11 cellular contexts compared by ENCODE assay signal in genomic region chr15:69853572-69853971, GRCh38.
DNase-seq lines count a peak whose midpoint lies in the region; ATAC-seq and TF ChIP-seq lines count a peak whose summit lies in the region.
"Had no signal": no experiment of that assay in that cellular context is flagged by ENCODE, and none has a peak within 500 bp of the region (broad histone marks: within the 10 kb centered on the region; RNA-seq: fewer than 3 reads in every experiment).

No MANE protein-coding gene starts in this region.

- H3K36me3 ChIP-seq in CD4-positive, alpha-beta memory T cell (ENCODE audit: insufficient read depth, low read length), result no peaks in the 10 kb centered on the region
- H3K36me3 ChIP-seq in mucosa of descending colon (ENCODE audit: low read depth), result no peaks in the 10 kb centered on the region

- peaks cover 14% of the 10 kb centered on the region for H3K4me1 ChIP-seq in CD4-positive, alpha-beta memory T cell (ENCODE audit: insufficient read depth, low read length)
- no peaks in the 10 kb centered on the region for H3K4me1 ChIP-seq in mucosa of descending colon (ENCODE audit: low read depth)

- H3K36me3 Mint-ChIP-seq in CD4-positive, alpha-beta memory T cell, result no peaks in the 10 kb centered on the region
- H3K36me3 Mint-ChIP-seq: activated naive CD8-positive, alpha-beta T cell treated with anti-CD3 and anti-CD28 coated beads, Interleukin-2, amount 10 ng/mL, durations not matched to agents 7 days and 5 days had no signal

- DNase-seq in 8988T (peak; percentile 61), HPDE6-E6E7 (ENCODE audit: extremely low spot score) (peak; percentile 13), amniotic stem cell (lab: John Stamatoyannopoulos, UW) (peak; percentile 84), iPS-NIHi11 (ENCODE audit: low spot score) (peak; percentile 56), mucosa of descending colon (no peak)
- no peak for DNase-seq in CD4-positive, alpha-beta memory T cell
- no peak for DNase-seq in activated CD8-positive, alpha-beta memory T cell treated with anti-CD3 and anti-CD28 coated beads for 24 hours
- DNase-seq in stimulated activated CD4-positive, alpha-beta T cell treated with anti-CD3 and anti-CD28 coated beads, Interleukin-2, amount 100 ng/mL, for 24 hours, result no peak
- DNase-seq: activated naive CD8-positive, alpha-beta T cell treated with anti-CD3 and anti-CD28 coated beads, Interleukin-2, amount 10 ng/mL, durations not matched to agents 7 days and 5 days; AML-193; Kasumi-1 had no signal

- intact Hi-C loops in CD4-positive, alpha-beta memory T cell (cut with micrococcal nuclease), result no loop called here
- intact Hi-C loops in mucosa of descending colon (cut with DNase I, micrococcal nuclease), result no loop called here

- H3K27me3 ChIP-seq in CD4-positive, alpha-beta memory T cell (ENCODE audit: insufficient read depth, low read length), result no peaks in the 10 kb centered on the region

- no peak overlapping the region for H3K27ac ChIP-seq in CD4-positive, alpha-beta memory T cell (ENCODE audit: low read depth, low read length)

- TF ChIP-seq CTCF in mucosa of descending colon (IDR thresholded peaks at IDR 0.05), result no peak

- no peak overlapping the region for H3K4me3 Mint-ChIP-seq in CD4-positive, alpha-beta memory T cell
- H3K4me3 Mint-ChIP-seq: activated naive CD8-positive, alpha-beta T cell treated with anti-CD3 and anti-CD28 coated beads, Interleukin-2, amount 10 ng/mL, durations not matched to agents 7 days and 5 days had no signal

- H3K4me1 Mint-ChIP-seq in CD4-positive, alpha-beta memory T cell, result peaks cover 3 to 8% (median 6%) of the 10 kb centered on the region in 4 donors

- no peak overlapping the region for H3K27ac Mint-ChIP-seq in CD4-positive, alpha-beta memory T cell
- H3K27ac Mint-ChIP-seq: activated naive CD8-positive, alpha-beta T cell treated with anti-CD3 and anti-CD28 coated beads, Interleukin-2, amount 10 ng/mL, durations not matched to agents 7 days and 5 days had no signal

- H3K4me3 ChIP-seq in CD4-positive, alpha-beta memory T cell (ENCODE audit: low read length in 2 of 2), result no peak overlapping the region
- H3K4me3 ChIP-seq in mucosa of descending colon, result no peak overlapping the region

- CTCF ChIA-PET in CD4-positive, alpha-beta memory T cell (lab: Charles Lee; ENCODE audit: partially characterized antibody), result no interaction called here

- peaks cover 0 to 2% (median 0%) of the 10 kb centered on the region in 8 donors for H3K9me3 Mint-ChIP-seq in CD4-positive, alpha-beta memory T cell

- ATAC-seq in mucosa of descending colon, result no peak

- no peaks in the 10 kb centered on the region for H3K9me3 ChIP-seq in CD4-positive, alpha-beta memory T cell (ENCODE audit: control insufficient read depth in 1 of 2, low read length in 2 of 2)
- no peaks in the 10 kb centered on the region for H3K9me3 ChIP-seq in mucosa of descending colon

- no peaks in the 10 kb centered on the region for H3K27me3 Mint-ChIP-seq in CD4-positive, alpha-beta memory T cell

- POLR2A ChIA-PET in CD4-positive, alpha-beta memory T cell (lab: Charles Lee; ENCODE audit: partially characterized antibody), result no interaction called here

Comparison
In these comparisons a context has a peak if more than half of its experiments do, and no peak if none do; other contexts are left out.
1. DNase-seq: peak in 8988T (single experiment), HPDE6-E6E7 (single experiment), amniotic stem cell (single experiment) and iPS-NIHi11 (single experiment); none in CD4-positive, alpha-beta memory T cell (0 of 5), activated CD8-positive, alpha-beta memory T cell treated with anti-CD3 and anti-CD28 coated beads for 24 hours (single experiment), stimulated activated CD4-positive, alpha-beta T cell treated with anti-CD3 and anti-CD28 coated beads, Interleukin-2, amount 100 ng/mL, for 24 hours (0 of 2) and mucosa of descending colon (0 of 3).